ENCODE assay signal across 8 cellular contexts in the genomic region with DNA sequence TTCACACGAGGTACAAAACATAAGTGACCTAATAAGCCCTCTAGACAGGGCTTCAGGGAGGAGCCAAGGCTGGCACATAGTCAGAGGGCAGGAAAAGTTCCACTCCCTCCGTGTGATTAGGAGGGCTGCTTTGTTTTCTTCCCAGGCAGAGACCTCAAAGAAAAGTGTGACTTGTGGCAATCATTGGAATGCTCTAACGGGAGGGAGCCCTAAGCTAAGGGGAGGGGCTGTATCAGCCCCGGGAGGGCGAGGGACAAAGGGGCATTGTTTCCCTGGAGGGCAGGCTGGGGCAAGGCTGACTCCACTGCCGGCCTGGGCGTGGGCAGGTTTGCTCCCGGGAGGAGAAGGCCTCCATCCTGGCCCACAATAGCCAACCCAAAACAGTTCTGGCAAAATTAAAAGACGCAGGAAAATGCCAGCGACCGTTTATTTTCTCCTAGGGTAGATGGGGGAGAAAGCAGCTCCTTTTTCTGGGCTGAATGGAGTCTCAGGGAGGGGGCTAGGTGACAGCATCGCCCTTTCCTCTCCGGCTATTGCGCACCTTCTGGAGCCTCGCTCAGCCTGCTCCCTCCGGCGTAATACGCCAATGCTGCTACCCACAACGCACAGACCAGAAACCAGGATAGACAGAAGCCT.
A peak's percentile ranks its signal among the peaks of the same experiment; 100 is the strongest.
DNase-seq lines count a peak whose midpoint lies in the region; ATAC-seq and TF ChIP-seq lines count a peak whose summit lies in the region.

No MANE protein-coding gene starts in this region.

- H3K27me3 ChIP-seq in brain microvascular endothelial cell (replicated peaks) (no peaks in the 10 kb centered on the region), layer of hippocampus (ENCODE audit: control insufficient read depth, insufficient read depth, low read length) (no peaks in the 10 kb centered on the region), MG63 (no peaks in the 10 kb centered on the region)

- peak overlapping the region; percentile 3 for H3K27ac ChIP-seq in brain microvascular endothelial cell
- H3K27ac ChIP-seq in layer of hippocampus (ENCODE audit: low read depth, low read length) = peak overlapping the region; percentile 90

- DNase-seq in NCI-H1417 (lab: John Stamatoyannopoulos, UW) (peak in 2 of 3 experiments; percentile 73 to 75), brain microvascular endothelial cell (no peak), MG63 (no peak)
- no peak for DNase-seq in stimulated activated naive CD8-positive, alpha-beta T cell treated with anti-CD3 and anti-CD28 coated beads, Interleukin-15, amount 100 ng/mL, for 72 hours
- no peak for DNase-seq in activated effector memory CD4-positive, alpha-beta T cell treated with Interleukin-2 at 50 U/mL for 16 hours

- H3K4me1 Mint-ChIP-seq in stimulated activated naive CD8-positive, alpha-beta T cell treated with anti-CD3 and anti-CD28 coated beads, Interleukin-15, amount 100 ng/mL, for 72 hours = peaks cover 37% of the 10 kb centered on the region

- no peaks in the 10 kb centered on the region for H3K9me3 Mint-ChIP-seq in stimulated activated naive CD8-positive, alpha-beta T cell treated with anti-CD3 and anti-CD28 coated beads, Interleukin-15, amount 100 ng/mL, for 72 hours

- TF ChIP-seq CTCF in brain microvascular endothelial cell (IDR thresholded peaks at IDR 0.05; ENCODE audit: low read depth, low read length, missing control alignments) = no peak

- peaks cover 30% of the 10 kb centered on the region for H3K27me3 Mint-ChIP-seq in stimulated activated naive CD8-positive, alpha-beta T cell treated with anti-CD3 and anti-CD28 coated beads, Interleukin-15, amount 100 ng/mL, for 72 hours

- in situ Hi-C loops in brain microvascular endothelial cell (cut with HindIII; ENCODE audit: low pct_ligation_motif_present, low sequenced_read_pairs) = loop anchor here (25.0 kb wide), 1 partner anchor 613 kb away; no protein-coding TSS in a partner anchor

- H3K4me3 ChIP-seq in brain microvascular endothelial cell (ENCODE audit: low read depth, low read length) (peak overlapping the region; percentile 70), MG63 (no peak overlapping the region)

- H3K36me3 ChIP-seq in brain microvascular endothelial cell (replicated peaks) (no peaks in the 10 kb centered on the region), MG63 (no peaks in the 10 kb centered on the region; the same call in 1 of the 2 replicates)

- peak overlapping the region; percentile 90 to 92 for H3K4me3 Mint-ChIP-seq in stimulated activated naive CD8-positive, alpha-beta T cell treated with anti-CD3 and anti-CD28 coated beads, Interleukin-15, amount 100 ng/mL, for 72 hours

- ATAC-seq in stimulated activated naive CD8-positive, alpha-beta T cell treated with anti-CD3 and anti-CD28 coated beads, Interleukin-15, amount 100 ng/mL, for 72 hours = no peak
- ATAC-seq in GM21619 (IDR thresholded peaks at IDR 0.05; ENCODE audit: unreplicated experiment) = no peak
- ATAC-seq in HG03442 (IDR thresholded peaks at IDR 0.05; ENCODE audit: unreplicated experiment) = no peak

- peak overlapping the region in 1 of 2 donors; percentile 87 for H3K27ac Mint-ChIP-seq in stimulated activated naive CD8-positive, alpha-beta T cell treated with anti-CD3 and anti-CD28 coated beads, Interleukin-15, amount 100 ng/mL, for 72 hours

- no peaks in the 10 kb centered on the region for H3K9me3 ChIP-seq in MG63

Comparison
In these comparisons a context has a peak if more than half of its experiments do, and no peak if none do; other contexts are left out.
1. DNase-seq: peak in NCI-H1417 (2 of 3); none in brain microvascular endothelial cell (single experiment), stimulated activated naive CD8-positive, alpha-beta T cell treated with anti-CD3 and anti-CD28 coated beads, Interleukin-15, amount 100 ng/mL, for 72 hours (0 of 2), MG63 (single experiment) and activated effector memory CD4-positive, alpha-beta T cell treated with Interleukin-2 at 50 U/mL for 16 hours (single experiment).